Comparison of ENCODE assay signal across 18 cellular contexts in genomic region chr4:94870151-94870550, GRCh38.
DNase-seq lines count a peak whose midpoint lies in the region; ATAC-seq, FAIRE-seq and TF ChIP-seq lines count a peak whose summit lies in the region.
"Had no signal": no experiment of that assay in that cellular context is flagged by ENCODE, and none has a peak within 500 bp of the region (broad histone marks: within the 10 kb centered on the region; RNA-seq: fewer than 3 reads in every experiment).

No MANE protein-coding gene starts in this region.

- ATAC-seq in GM23338 (no peak), GM19467 (IDR thresholded peaks at IDR 0.05; ENCODE audit: unreplicated experiment) (no peak), HG02885 (IDR thresholded peaks at IDR 0.05; ENCODE audit: poor library complexity, unreplicated experiment) (no peak), HG02798 (IDR thresholded peaks at IDR 0.05; ENCODE audit: poor library complexity, unreplicated experiment) (no peak)
- ATAC-seq: PC-3 had no signal

- H3K36me3 ChIP-seq in GM23338 (ENCODE audit: insufficient read depth), result no peaks in the 10 kb centered on the region
- H3K36me3 ChIP-seq in astrocyte (ENCODE audit: insufficient read depth, low read length), result no peaks in the 10 kb centered on the region
- H3K36me3 ChIP-seq: BLaER1 treated with 17β-estradiol and CSF1 and Interleukin-3, amounts not matched to agents 10 nM and 100 nM had no signal

- no peak overlapping the region for H3K4me2 ChIP-seq in GM23338
- H3K4me2 ChIP-seq in astrocyte (ENCODE audit: low read length), result no peak overlapping the region
- H3K4me2 ChIP-seq: BLaER1 treated with 17β-estradiol and CSF1 and Interleukin-3, amounts not matched to agents 10 nM and 100 nM had no signal

- FAIRE-seq in astrocyte (lab: Jason Lieb, UNC), result no peak
- FAIRE-seq: GM12892 had no signal

- H3K36me3 Mint-ChIP-seq in GM23338 (ENCODE audit: low read depth) (no peaks in the 10 kb centered on the region), astrocyte (ENCODE audit: low read depth, unreplicated experiment) (peaks cover 2% of the 10 kb centered on the region), progenitor cell of endocrine pancreas (ENCODE audit: insufficient read depth) (peaks cover 2% of the 10 kb centered on the region)
- H3K36me3 Mint-ChIP-seq: IgD-negative memory B cell had no signal

- peaks cover 2% of the 10 kb centered on the region for H3K27me3 Mint-ChIP-seq in GM23338 (ENCODE audit: insufficient read depth, low read depth, poor library complexity)
- no peaks in the 10 kb centered on the region for H3K27me3 Mint-ChIP-seq in astrocyte (ENCODE audit: low read depth, unreplicated experiment)
- H3K27me3 Mint-ChIP-seq in progenitor cell of endocrine pancreas, result no peaks in the 10 kb centered on the region
- H3K27me3 Mint-ChIP-seq: IgD-negative memory B cell had no signal

- H3K4me3 ChIP-seq in GM23338 (no peak overlapping the region), astrocyte (ENCODE audit: insufficient read depth, low read depth, low read length) (no peak overlapping the region)
- H3K4me3 ChIP-seq: BLaER1 treated with 17β-estradiol and CSF1 and Interleukin-3, amounts not matched to agents 10 nM and 100 nM had no signal

- H3K27ac Mint-ChIP-seq in GM23338 (no peak overlapping the region), astrocyte (ENCODE audit: unreplicated experiment) (no peak overlapping the region), progenitor cell of endocrine pancreas (peak overlapping the region; percentile 42)
- H3K27ac Mint-ChIP-seq: IgD-negative memory B cell had no signal

- no peak overlapping the region for H3K27ac ChIP-seq in GM23338 (ENCODE audit: low read depth)
- H3K27ac ChIP-seq in astrocyte (ENCODE audit: low read depth, low read length), result no peak overlapping the region
- H3K27ac ChIP-seq: BLaER1 treated with 17β-estradiol and CSF1 and Interleukin-3, amounts not matched to agents 10 nM and 100 nM; RWPE1 had no signal

- peak; percentile 13 for DNase-seq in AG20443 (ENCODE audit: low spot score)
- no peak for DNase-seq in GM23338 (ENCODE audit: low spot score)
- peak; percentile 35 for DNase-seq in astrocyte (ENCODE audit: low read depth)
- DNase-seq in progenitor cell of endocrine pancreas (ENCODE audit: low spot score, unreplicated experiment), result no peak
- DNase-seq: GDM1, H7, NCI-H1417 treated with DMSO at 0.1 percent for 48 hours, NCI-H2029, NCI-H2171, NCI-H446 treated with DMSO at 0.1 percent for 48 hours, PC-3 had no signal

- H3K4me1 Mint-ChIP-seq in GM23338 (no peaks in the 10 kb centered on the region; the same call in 2 of the 3 replicates), astrocyte (ENCODE audit: low read depth, unreplicated experiment) (peaks cover 12% of the 10 kb centered on the region), progenitor cell of endocrine pancreas (ENCODE audit: low read depth) (peaks cover 1% of the 10 kb centered on the region)
- H3K4me1 Mint-ChIP-seq: IgD-negative memory B cell had no signal

- no peaks in the 10 kb centered on the region for H3K9me3 ChIP-seq in astrocyte (ENCODE audit: insufficient read depth, low read depth, low read length)
- H3K9me3 ChIP-seq: BLaER1 treated with 17β-estradiol and CSF1 and Interleukin-3, amounts not matched to agents 10 nM and 100 nM had no signal

- no peaks in the 10 kb centered on the region for H3K79me2 ChIP-seq in GM23338 (replicated peaks; ENCODE audit: insufficient read depth)
- H3K79me2 ChIP-seq in astrocyte (ENCODE audit: insufficient read depth, low read length), result no peaks in the 10 kb centered on the region

- TF ChIP-seq CTCF in GM23338 (conservative IDR thresholded peaks at IDR 0.05; ENCODE audit: low read depth in 2 of 2) (no peak), astrocyte (IDR thresholded peaks at IDR 0.05; ENCODE audit: insufficient read depth, low read depth, low read length) (no peak), progenitor cell of endocrine pancreas (IDR thresholded peaks at IDR 0.05; ENCODE audit: unreplicated experiment) (no peak)

- H3K4me3 Mint-ChIP-seq in GM23338 (no peak overlapping the region), astrocyte (ENCODE audit: unreplicated experiment) (no peak overlapping the region), progenitor cell of endocrine pancreas (ENCODE audit: low read depth) (no peak overlapping the region)
- H3K4me3 Mint-ChIP-seq: IgD-negative memory B cell had no signal

- H3K9ac ChIP-seq in astrocyte (ENCODE audit: low read length), result no peak overlapping the region
- H3K9ac ChIP-seq: BLaER1 treated with 17β-estradiol and CSF1 and Interleukin-3, amounts not matched to agents 10 nM and 100 nM had no signal

- peak overlapping the region; percentile 0; the same call in 1 of the 2 replicates for H2AFZ ChIP-seq in GM23338
- H2AFZ ChIP-seq in astrocyte (ENCODE audit: low read depth, low read length), result no peak overlapping the region

- no peaks in the 10 kb centered on the region for H3F3A ChIP-seq in GM23338 (replicated peaks; ENCODE audit: low read depth)

- H3K27me3 ChIP-seq in GM23338 (ENCODE audit: insufficient read depth), result no peaks in the 10 kb centered on the region
- H3K27me3 ChIP-seq in astrocyte (ENCODE audit: insufficient read depth, low read length), result no peaks in the 10 kb centered on the region
- H3K27me3 ChIP-seq: BLaER1 treated with 17β-estradiol and CSF1 and Interleukin-3, amounts not matched to agents 10 nM and 100 nM had no signal

- no peaks in the 10 kb centered on the region for H4K20me1 ChIP-seq in GM23338 (replicated peaks; ENCODE audit: insufficient read depth)
- no peaks in the 10 kb centered on the region for H4K20me1 ChIP-seq in astrocyte (ENCODE audit: insufficient read depth, low read length)
- H4K20me1 ChIP-seq: BLaER1 treated with 17β-estradiol and CSF1 and Interleukin-3, amounts not matched to agents 10 nM and 100 nM had no signal

- H3K9me2 ChIP-seq in GM23338 (ENCODE audit: insufficient read depth), result no peaks in the 10 kb centered on the region

- H3K4me1 ChIP-seq in GM23338 (ENCODE audit: insufficient read depth) (no peaks in the 10 kb centered on the region), astrocyte (ENCODE audit: insufficient read depth, low read length) (no peaks in the 10 kb centered on the region)
- H3K4me1 ChIP-seq: BLaER1 treated with 17β-estradiol and CSF1 and Interleukin-3, amounts not matched to agents 10 nM and 100 nM had no signal

- H3K9me3 Mint-ChIP-seq in GM23338 (no peaks in the 10 kb centered on the region), astrocyte (ENCODE audit: unreplicated experiment) (no peaks in the 10 kb centered on the region), progenitor cell of endocrine pancreas (ENCODE audit: low read depth) (no peaks in the 10 kb centered on the region)

TF ChIP-seq in GM23338, 12 proteins besides CTCF, POLR2A, EP300 and RAD21 (continues in another document):
- TF ChIP-seq ZNF331 (CRISPR knock-in tag; IDR thresholded peaks at IDR 0.05; ENCODE audit: low read depth) (no peak), CREB1 (CRISPR knock-in tag; IDR thresholded peaks at IDR 0.05; ENCODE audit: low read depth) (no peak), POLR2AphosphoS5 (IDR thresholded peaks at IDR 0.05; ENCODE audit: low read depth) (no peak), EZH2phosphoT487 (IDR thresholded peaks at IDR 0.05; ENCODE audit: unreplicated experiment) (no peak), ZNF114 (CRISPR knock-in tag; IDR thresholded peaks at IDR 0.05) (no peak), STAT1 (IDR thresholded peaks at IDR 0.05; ENCODE audit: unreplicated experiment) (no peak)

Comparison
In these comparisons a context has a peak if more than half of its experiments do, and no peak if none do; other contexts are left out.
1. DNase-seq: peak in AG20443 (single experiment) and astrocyte (single experiment); none in GM23338 (single experiment) and progenitor cell of endocrine pancreas (single experiment).